Comparison of ENCODE assay signal across 1 cellular context in the genomic region with DNA sequence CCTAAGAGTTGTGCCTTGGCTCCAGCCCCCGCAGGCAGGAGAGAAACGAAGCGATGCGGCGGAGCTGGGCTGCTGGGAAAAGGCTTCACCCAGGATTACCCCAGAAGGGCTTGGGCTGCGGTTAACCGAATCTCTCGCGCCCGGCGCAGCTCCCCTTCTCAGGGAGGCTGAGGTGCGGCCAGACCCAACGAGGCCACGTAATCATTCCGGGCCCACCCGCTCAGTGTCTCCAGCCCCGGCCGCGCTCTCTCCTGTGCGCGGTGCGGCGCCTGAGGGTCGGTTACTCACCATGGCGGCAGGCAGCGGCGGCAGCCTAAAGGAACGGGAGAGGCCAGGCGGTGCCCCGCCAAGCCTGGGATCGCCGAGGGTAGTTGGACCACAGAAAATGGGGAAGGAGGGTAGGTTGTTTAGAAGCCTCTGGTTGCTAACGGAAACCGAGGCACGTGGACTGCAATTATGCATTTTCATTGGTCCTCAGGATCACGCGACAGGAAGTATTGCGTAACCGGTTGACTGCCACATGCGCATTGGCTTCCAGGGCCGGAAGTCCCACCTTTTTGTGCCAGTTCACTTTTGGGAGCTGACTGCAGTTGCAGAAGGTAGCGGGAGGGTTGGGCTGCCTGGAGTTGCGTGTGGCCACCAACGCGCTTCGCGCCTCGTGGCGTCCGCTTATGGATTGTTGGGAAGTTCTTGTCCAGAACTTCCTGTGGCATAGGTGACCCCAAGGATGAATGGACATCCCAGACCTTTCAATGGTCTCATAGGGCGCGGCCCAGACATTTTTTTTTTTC.
A peak's percentile ranks its signal among the peaks of the same experiment; 100 is the strongest.
TF ChIP-seq lines count a peak whose summit lies in the region.

A gene with protein sequence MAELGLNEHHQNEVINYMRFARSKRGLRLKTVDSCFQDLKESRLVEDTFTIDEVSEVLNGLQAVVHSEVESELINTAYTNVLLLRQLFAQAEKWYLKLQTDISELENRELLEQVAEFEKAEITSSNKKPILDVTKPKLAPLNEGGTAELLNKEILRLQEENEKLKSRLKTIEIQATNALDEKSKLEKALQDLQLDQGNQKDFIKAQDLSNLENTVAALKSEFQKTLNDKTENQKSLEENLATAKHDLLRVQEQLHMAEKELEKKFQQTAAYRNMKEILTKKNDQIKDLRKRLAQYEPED (minus strand): TSS at position 419 of the 791 bp plus-strand sequence. CDS start 128 bp downstream, at position 291.

TF ChIP-seq in HEK293, 187 proteins besides CTCF, POLR2A, EP300 and RAD21 (continued from another document):
- TF ChIP-seq, protein P1, sequence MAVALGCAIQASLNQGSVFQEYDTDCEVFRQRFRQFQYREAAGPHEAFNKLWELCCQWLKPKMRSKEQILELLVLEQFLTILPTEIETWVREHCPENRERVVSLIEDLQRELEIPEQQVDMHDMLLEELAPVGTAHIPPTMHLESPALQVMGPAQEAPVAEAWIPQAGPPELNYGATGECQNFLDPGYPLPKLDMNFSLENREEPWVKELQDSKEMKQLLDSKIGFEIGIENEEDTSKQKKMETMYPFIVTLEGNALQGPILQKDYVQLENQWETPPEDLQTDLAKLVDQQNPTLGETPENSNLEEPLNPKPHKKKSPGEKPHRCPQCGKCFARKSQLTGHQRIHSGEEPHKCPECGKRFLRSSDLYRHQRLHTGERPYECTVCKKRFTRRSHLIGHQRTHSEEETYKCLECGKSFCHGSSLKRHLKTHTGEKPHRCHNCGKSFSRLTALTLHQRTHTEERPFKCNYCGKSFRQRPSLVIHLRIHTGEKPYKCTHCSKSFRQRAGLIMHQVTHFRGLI (tag by site-specific recombination; IDR thresholded peaks at IDR 0.05) = peak; percentile 63
- TF ChIP-seq, protein P2, sequence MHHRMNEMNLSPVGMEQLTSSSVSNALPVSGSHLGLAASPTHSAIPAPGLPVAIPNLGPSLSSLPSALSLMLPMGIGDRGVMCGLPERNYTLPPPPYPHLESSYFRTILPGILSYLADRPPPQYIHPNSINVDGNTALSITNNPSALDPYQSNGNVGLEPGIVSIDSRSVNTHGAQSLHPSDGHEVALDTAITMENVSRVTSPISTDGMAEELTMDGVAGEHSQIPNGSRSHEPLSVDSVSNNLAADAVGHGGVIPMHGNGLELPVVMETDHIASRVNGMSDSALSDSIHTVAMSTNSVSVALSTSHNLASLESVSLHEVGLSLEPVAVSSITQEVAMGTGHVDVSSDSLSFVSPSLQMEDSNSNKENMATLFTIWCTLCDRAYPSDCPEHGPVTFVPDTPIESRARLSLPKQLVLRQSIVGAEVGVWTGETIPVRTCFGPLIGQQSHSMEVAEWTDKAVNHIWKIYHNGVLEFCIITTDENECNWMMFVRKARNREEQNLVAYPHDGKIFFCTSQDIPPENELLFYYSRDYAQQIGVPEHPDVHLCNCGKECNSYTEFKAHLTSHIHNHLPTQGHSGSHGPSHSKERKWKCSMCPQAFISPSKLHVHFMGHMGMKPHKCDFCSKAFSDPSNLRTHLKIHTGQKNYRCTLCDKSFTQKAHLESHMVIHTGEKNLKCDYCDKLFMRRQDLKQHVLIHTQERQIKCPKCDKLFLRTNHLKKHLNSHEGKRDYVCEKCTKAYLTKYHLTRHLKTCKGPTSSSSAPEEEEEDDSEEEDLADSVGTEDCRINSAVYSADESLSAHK (tag by site-specific recombination; IDR thresholded peaks at IDR 0.05) = no peak
- TF ChIP-seq, protein P3, sequence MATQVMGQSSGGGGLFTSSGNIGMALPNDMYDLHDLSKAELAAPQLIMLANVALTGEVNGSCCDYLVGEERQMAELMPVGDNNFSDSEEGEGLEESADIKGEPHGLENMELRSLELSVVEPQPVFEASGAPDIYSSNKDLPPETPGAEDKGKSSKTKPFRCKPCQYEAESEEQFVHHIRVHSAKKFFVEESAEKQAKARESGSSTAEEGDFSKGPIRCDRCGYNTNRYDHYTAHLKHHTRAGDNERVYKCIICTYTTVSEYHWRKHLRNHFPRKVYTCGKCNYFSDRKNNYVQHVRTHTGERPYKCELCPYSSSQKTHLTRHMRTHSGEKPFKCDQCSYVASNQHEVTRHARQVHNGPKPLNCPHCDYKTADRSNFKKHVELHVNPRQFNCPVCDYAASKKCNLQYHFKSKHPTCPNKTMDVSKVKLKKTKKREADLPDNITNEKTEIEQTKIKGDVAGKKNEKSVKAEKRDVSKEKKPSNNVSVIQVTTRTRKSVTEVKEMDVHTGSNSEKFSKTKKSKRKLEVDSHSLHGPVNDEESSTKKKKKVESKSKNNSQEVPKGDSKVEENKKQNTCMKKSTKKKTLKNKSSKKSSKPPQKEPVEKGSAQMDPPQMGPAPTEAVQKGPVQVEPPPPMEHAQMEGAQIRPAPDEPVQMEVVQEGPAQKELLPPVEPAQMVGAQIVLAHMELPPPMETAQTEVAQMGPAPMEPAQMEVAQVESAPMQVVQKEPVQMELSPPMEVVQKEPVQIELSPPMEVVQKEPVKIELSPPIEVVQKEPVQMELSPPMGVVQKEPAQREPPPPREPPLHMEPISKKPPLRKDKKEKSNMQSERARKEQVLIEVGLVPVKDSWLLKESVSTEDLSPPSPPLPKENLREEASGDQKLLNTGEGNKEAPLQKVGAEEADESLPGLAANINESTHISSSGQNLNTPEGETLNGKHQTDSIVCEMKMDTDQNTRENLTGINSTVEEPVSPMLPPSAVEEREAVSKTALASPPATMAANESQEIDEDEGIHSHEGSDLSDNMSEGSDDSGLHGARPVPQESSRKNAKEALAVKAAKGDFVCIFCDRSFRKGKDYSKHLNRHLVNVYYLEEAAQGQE (tag by site-specific recombination; IDR thresholded peaks at IDR 0.05) = peak; percentile 30; the same call in 1 of the 2 replicates
- TF ChIP-seq WT1 (tag by site-specific recombination; IDR thresholded peaks at IDR 0.05) (no peak), REPIN1 (tag by site-specific recombination; IDR thresholded peaks at IDR 0.05; ENCODE audit: low read depth) (no peak), ZNF341 (tag by site-specific recombination; IDR thresholded peaks at IDR 0.05; ENCODE audit: low read depth) (peak; percentile 37), ZNF654 (tag by site-specific recombination; IDR thresholded peaks at IDR 0.05; ENCODE audit: low read depth) (no peak), TCF7L2 (IDR thresholded peaks at IDR 0.05; ENCODE audit: borderline replicate concordance, low read depth, low read length) (no peak), ZNF37A (tag by site-specific recombination; IDR thresholded peaks at IDR 0.05) (no peak), ZNF10 (tag by site-specific recombination; IDR thresholded peaks at IDR 0.05) (no peak), GFI1B (tag by site-specific recombination; IDR thresholded peaks at IDR 0.05) (no peak), ZBTB21 (tag by site-specific recombination; IDR thresholded peaks at IDR 0.05) (no peak), SP7 (tag by site-specific recombination; IDR thresholded peaks at IDR 0.05) (peak; percentile 42; the same call in 1 of the 2 replicates), IKZF3 (tag by site-specific recombination; IDR thresholded peaks at IDR 0.05) (no peak)
- TF ChIP-seq, protein P4, sequence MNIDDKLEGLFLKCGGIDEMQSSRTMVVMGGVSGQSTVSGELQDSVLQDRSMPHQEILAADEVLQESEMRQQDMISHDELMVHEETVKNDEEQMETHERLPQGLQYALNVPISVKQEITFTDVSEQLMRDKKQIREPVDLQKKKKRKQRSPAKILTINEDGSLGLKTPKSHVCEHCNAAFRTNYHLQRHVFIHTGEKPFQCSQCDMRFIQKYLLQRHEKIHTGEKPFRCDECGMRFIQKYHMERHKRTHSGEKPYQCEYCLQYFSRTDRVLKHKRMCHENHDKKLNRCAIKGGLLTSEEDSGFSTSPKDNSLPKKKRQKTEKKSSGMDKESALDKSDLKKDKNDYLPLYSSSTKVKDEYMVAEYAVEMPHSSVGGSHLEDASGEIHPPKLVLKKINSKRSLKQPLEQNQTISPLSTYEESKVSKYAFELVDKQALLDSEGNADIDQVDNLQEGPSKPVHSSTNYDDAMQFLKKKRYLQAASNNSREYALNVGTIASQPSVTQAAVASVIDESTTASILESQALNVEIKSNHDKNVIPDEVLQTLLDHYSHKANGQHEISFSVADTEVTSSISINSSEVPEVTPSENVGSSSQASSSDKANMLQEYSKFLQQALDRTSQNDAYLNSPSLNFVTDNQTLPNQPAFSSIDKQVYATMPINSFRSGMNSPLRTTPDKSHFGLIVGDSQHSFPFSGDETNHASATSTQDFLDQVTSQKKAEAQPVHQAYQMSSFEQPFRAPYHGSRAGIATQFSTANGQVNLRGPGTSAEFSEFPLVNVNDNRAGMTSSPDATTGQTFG (tag by site-specific recombination; IDR thresholded peaks at IDR 0.05; ENCODE audit: borderline replicate concordance) = no peak
- TF ChIP-seq, protein P5, sequence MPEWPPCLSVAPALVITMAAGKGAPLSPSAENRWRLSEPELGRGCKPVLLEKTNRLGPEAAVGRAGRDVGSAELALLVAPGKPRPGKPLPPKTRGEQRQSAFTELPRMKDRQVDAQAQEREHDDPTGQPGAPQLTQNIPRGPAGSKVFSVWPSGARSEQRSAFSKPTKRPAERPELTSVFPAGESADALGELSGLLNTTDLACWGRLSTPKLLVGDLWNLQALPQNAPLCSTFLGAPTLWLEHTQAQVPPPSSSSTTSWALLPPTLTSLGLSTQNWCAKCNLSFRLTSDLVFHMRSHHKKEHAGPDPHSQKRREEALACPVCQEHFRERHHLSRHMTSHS (tag by site-specific recombination; IDR thresholded peaks at IDR 0.05) = no peak
- TF ChIP-seq, protein P6, sequence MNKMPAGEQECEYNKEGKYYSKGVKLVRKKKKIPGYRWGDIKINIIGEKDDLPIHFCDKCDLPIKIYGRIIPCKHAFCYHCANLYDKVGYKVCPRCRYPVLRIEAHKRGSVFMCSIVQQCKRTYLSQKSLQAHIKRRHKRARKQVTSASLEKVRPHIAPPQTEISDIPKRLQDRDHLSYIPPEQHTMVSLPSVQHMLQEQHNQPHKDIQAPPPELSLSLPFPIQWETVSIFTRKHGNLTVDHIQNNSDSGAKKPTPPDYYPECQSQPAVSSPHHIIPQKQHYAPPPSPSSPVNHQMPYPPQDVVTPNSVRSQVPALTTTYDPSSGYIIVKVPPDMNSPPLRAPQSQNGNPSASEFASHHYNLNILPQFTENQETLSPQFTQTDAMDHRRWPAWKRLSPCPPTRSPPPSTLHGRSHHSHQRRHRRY (tag by site-specific recombination; IDR thresholded peaks at IDR 0.05) = no peak
- TF ChIP-seq, protein P7, sequence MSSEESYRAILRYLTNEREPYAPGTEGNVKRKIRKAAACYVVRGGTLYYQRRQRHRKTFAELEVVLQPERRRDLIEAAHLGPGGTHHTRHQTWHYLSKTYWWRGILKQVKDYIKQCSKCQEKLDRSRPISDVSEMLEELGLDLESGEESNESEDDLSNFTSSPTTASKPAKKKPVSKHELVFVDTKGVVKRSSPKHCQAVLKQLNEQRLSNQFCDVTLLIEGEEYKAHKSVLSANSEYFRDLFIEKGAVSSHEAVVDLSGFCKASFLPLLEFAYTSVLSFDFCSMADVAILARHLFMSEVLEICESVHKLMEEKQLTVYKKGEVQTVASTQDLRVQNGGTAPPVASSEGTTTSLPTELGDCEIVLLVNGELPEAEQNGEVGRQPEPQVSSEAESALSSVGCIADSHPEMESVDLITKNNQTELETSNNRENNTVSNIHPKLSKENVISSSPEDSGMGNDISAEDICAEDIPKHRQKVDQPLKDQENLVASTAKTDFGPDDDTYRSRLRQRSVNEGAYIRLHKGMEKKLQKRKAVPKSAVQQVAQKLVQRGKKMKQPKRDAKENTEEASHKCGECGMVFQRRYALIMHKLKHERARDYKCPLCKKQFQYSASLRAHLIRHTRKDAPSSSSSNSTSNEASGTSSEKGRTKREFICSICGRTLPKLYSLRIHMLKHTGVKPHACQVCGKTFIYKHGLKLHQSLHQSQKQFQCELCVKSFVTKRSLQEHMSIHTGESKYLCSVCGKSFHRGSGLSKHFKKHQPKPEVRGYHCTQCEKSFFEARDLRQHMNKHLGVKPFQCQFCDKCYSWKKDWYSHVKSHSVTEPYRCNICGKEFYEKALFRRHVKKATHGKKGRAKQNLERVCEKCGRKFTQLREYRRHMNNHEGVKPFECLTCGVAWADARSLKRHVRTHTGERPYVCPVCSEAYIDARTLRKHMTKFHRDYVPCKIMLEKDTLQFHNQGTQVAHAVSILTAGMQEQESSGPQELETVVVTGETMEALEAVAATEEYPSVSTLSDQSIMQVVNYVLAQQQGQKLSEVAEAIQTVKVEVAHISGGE (tag by site-specific recombination; conservative IDR thresholded peaks at IDR 0.05; ENCODE audit: low read depth) = peak; percentile 36; the same call in 1 of the 2 replicates
TF ChIP-seq in HEK293: peak in this region for 22.
